Comparison of ENCODE assay signal across 1 cellular context in genomic region chr9:129446828-129447550, GRCh38.
TF ChIP-seq lines count a peak whose summit lies in the region.

No MANE protein-coding gene starts in this region.

TF ChIP-seq in K562, 482 proteins besides CTCF, POLR2A, EP300 and RAD21 (continued from another document):
- TF ChIP-seq MGA (IDR thresholded peaks at IDR 0.05) (peak; percentile 57), TFE3 (CRISPR knock-in tag; IDR thresholded peaks at IDR 0.05) (peak; percentile 71), PTRF (tag; IDR thresholded peaks at IDR 0.05) (no peak), USF2 (CRISPR knock-in tag; IDR thresholded peaks at IDR 0.05) (peak; percentile 84)
